8 cellular contexts compared by ENCODE assay signal in genomic region chr12:26833692-26834168, GRCh38. TPM values are rescaled to one million over a fixed set of nuclear protein-coding genes. Genes with fewer than 3 reads are reported as not detected.
DNase-seq lines count a peak whose midpoint lies in the region; ATAC-seq and TF ChIP-seq lines count a peak whose summit lies in the region.

No MANE protein-coding gene starts in this region.

- WGBS in tibial nerve, 2 donors = 7 to 9% methylated on average over 23 of the region's 23 CpGs

- no peak for TF ChIP-seq EP300 in tibial nerve (IDR thresholded peaks at IDR 0.05)

- H3K4me1 ChIP-seq in KMS-11 (ENCODE audit: low read depth, poor library complexity, severe bottlenecking) (peaks cover 25% of the 10 kb centered on the region), muscle layer of colon (ENCODE audit: insufficient read depth, low read length) (peaks cover 16% of the 10 kb centered on the region), tibial nerve (peaks cover 0 to 13% (median 4%) of the 10 kb centered on the region in 4 donors)

- ATAC-seq in HG02678 (IDR thresholded peaks at IDR 0.05; ENCODE audit: unreplicated experiment) = no peak

- H3K27me3 ChIP-seq in KMS-11 (ENCODE audit: insufficient read depth, low read depth) = no peaks in the 10 kb centered on the region
- no peaks in the 10 kb centered on the region for H3K27me3 ChIP-seq in muscle layer of colon (ENCODE audit: control insufficient read depth in 1 of 2, insufficient read depth in 2 of 2, low read length in 2 of 2)
- no peaks in the 10 kb centered on the region for H3K27me3 ChIP-seq in tibial nerve

- peak; percentile 40 to 79 (median 61) for DNase-seq in NCI-H1417 (lab: John Stamatoyannopoulos, UW)
- no peak for DNase-seq in NCI-H1417 treated with DMSO at 0.1 percent for 48 hours (lab: John Stamatoyannopoulos, UW)
- DNase-seq in activated CD4-positive, alpha-beta T cell treated with anti-CD3 and anti-CD28 coated beads, Interleukin-2, amount 50 U/mL, for 4 hours = peak; percentile 19 to 26
- DNase-seq in epithelial cell of esophagus (ENCODE audit: low read depth) = no peak
- no peak for DNase-seq in tibial nerve (ENCODE audit: low spot score in 2 of 2)

- H3K9me3 ChIP-seq in muscle layer of colon (ENCODE audit: low read length) (no peaks in the 10 kb centered on the region), tibial nerve (no peaks in the 10 kb centered on the region)

- no peaks in the 10 kb centered on the region for H4K20me1 ChIP-seq in KMS-11 (ENCODE audit: insufficient read depth)

- H3K4me3 ChIP-seq in KMS-11 (IDR thresholded peaks at IDR 0.05; ENCODE audit: insufficient read depth, low read depth, low read length) (no peak overlapping the region), epithelial cell of esophagus (ENCODE audit: low read length) (peak overlapping the region; percentile 52), muscle layer of colon (ENCODE audit: low read depth in 1 of 2, low read length in 2 of 2) (peak overlapping the region; percentile 59 to 65), tibial nerve (peak overlapping the region; percentile 58 to 99 (median 91))

- H3K36me3 ChIP-seq in KMS-11 (ENCODE audit: insufficient read depth) = no peaks in the 10 kb centered on the region
- no peaks in the 10 kb centered on the region for H3K36me3 ChIP-seq in muscle layer of colon (ENCODE audit: insufficient read depth, low read length)
- H3K36me3 ChIP-seq in tibial nerve = no peaks in the 10 kb centered on the region

- peak overlapping the region; percentile 46; the same call in 1 of the 2 replicates for H3K27ac ChIP-seq in KMS-11
- H3K27ac ChIP-seq in muscle layer of colon (ENCODE audit: low read depth, low read length) = no peak overlapping the region
- peak overlapping the region in 3 of 4 donors; percentile 67 to 94 (median 82) for H3K27ac ChIP-seq in tibial nerve

- H2AFZ ChIP-seq in KMS-11 (ENCODE audit: low read depth) = peak overlapping the region; percentile 63

- peak overlapping the region; percentile 61 for H3K4me2 ChIP-seq in KMS-11

- TF ChIP-seq CTCF in KMS-11 (conservative IDR thresholded peaks at IDR 0.05; ENCODE audit: low read depth, low read length) (no peak), epithelial cell of esophagus (IDR thresholded peaks at IDR 0.05; ENCODE audit: insufficient read depth, low read depth, low read length, missing control alignments) (no peak), tibial nerve (IDR thresholded peaks at IDR 0.05) (no peak)

- H3K9ac ChIP-seq in KMS-11 = peak overlapping the region; percentile 39; the same call in 1 of the 2 replicates
- H3K9ac ChIP-seq in muscle layer of colon (ENCODE audit: low read length) = peak overlapping the region; percentile 49

- TF ChIP-seq POLR2A in tibial nerve (IDR thresholded peaks at IDR 0.05) = no peak

- H3K79me2 ChIP-seq in KMS-11 (ENCODE audit: insufficient read depth, low read depth) = peaks cover 27% of the 10 kb centered on the region; the same call in 1 of the 2 replicates

RNA-seq across cellular contexts. Expression of gene ITPR2, which starts 0.7 kb away (rescaled TPM):
- 10 to 100 TPM; 32.6 to 49.8 (median 39.9) TPM for total RNA-seq in tibial nerve

Comparison
In these comparisons a context has a peak if more than half of its experiments do, and no peak if none do; other contexts are left out.
1. DNase-seq: peak in NCI-H1417 (3 of 3) and activated CD4-positive, alpha-beta T cell treated with anti-CD3 and anti-CD28 coated beads, Interleukin-2, amount 50 U/mL, for 4 hours (2 of 2); none in NCI-H1417 treated with DMSO at 0.1 percent for 48 hours (single experiment), epithelial cell of esophagus (single experiment) and tibial nerve (0 of 2).